Comparison of ENCODE assay signal across 22 cellular contexts in the genomic region with DNA sequence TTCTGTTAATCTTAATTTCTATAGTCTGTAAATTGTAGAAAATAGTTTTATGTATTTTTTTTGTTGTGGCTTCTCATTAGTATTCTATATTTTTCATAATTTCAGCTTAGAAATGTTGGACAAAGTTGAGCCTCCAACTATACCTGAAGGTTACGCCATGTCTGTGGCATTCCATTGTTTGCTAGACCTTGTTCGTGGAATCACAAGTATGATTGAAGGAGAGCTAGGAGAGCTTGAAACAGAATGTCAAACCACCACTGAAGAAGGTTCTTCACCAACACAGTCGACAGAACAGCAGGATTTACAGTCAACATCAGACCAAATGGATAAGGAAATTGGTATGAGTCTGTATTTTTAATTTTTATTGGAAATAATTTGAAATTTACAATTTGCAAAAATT.
"Had no signal": no experiment of that assay in that cellular context is flagged by ENCODE, and none has a peak within 500 bp of the region (broad histone marks: within the 10 kb centered on the region; RNA-seq: fewer than 3 reads in every experiment).

No MANE protein-coding gene starts in this region.

- H3K36me3 ChIP-seq: colonic mucosa had no signal

- H3K9me3 ChIP-seq: colonic mucosa, esophagus muscularis mucosa, gastroesophageal sphincter, heart left ventricle, lower lobe of right lung, mucosa of descending colon had no signal

- H3K4me3 ChIP-seq: colonic mucosa, dorsolateral prefrontal cortex, esophagus muscularis mucosa, gastroesophageal sphincter, heart left ventricle, hepatocyte, lower lobe of right lung, mucosa of descending colon had no signal

- H3K27me3 ChIP-seq: colonic mucosa, dorsolateral prefrontal cortex, esophagus muscularis mucosa, foreskin keratinocyte, gastroesophageal sphincter, heart left ventricle, hepatocyte had no signal

- FAIRE-seq: endothelial cell of umbilical vein, frontal cortex, kidney had no signal

- H3K4me1 ChIP-seq: colonic mucosa, foreskin keratinocyte, lower lobe of right lung had no signal

- H3K27ac ChIP-seq: colonic mucosa, dorsolateral prefrontal cortex, esophagus muscularis mucosa, foreskin keratinocyte, gastroesophageal sphincter, heart left ventricle, hepatocyte, lower lobe of right lung had no signal

- DNase-seq: colonic mucosa; dermis blood vessel endothelial cell; dorsolateral prefrontal cortex; effector CD4-positive, alpha-beta T cell; effector memory CD4-positive, alpha-beta T cell; foreskin keratinocyte; heart left ventricle; hypothalamus; immature natural killer cell; islet precursor cell; kidney; kidney glomerular epithelial cell; left colon; left ventricle myocardium superior; lower lobe of right lung; mesenchymal stem cell; mucosa of descending colon had no signal

- ATAC-seq: foreskin keratinocyte, gastroesophageal sphincter, heart left ventricle, left colon, left ventricle myocardium superior, mucosa of descending colon had no signal
